Comparison of ENCODE assay signal across 7 cellular contexts in the genomic region with DNA sequence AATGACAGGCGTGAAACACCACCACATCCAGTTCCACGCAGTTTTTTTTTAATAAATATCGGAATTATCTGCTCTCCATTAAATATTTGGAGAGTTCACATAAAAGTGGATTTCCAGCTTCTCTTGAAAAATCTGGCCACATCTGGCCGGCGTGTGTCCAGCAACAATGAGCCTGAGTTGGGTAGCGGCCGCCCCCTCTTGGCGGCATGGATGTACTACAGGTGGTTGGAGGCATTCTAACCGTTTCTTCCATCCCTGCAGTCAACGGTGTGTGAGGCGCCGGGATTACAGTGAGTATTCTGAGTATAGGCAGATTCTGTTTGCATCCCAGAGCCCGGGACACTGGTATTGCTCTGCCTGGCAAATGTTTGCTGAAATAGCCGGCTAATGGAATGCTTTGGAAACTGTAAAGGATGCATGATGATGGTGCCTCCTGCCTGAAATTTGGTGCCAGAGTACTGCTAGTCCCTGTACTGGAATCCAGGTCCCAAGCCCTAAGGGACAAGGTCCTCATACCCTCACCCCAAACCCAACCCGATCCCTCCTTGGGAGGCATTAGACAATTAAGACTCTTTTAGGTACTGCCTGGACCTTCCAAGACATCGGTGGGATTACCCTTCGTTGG. TPM values are rescaled to one million over a fixed set of nuclear protein-coding genes. Genes with fewer than 3 reads are reported as not detected.
DNase-seq lines count a peak whose midpoint lies in the region; ATAC-seq and TF ChIP-seq lines count a peak whose summit lies in the region.

No MANE protein-coding gene starts in this region.

- H3K4me1 ChIP-seq in neutrophil (ENCODE audit: control insufficient read depth in 1 of 2, insufficient read depth in 1 of 2, low read depth in 1 of 2, low read length in 1 of 2) = peaks cover 23 to 31% of the 10 kb centered on the region in 2 experiments

- no peaks in the 10 kb centered on the region for H3K36me3 Mint-ChIP-seq in activated CD8-positive, alpha-beta memory T cell treated with anti-CD3 and anti-CD28 coated beads, Interleukin-2, amount 10 ng/mL, durations not matched to agents 7 days and 5 days

- peaks cover 56% of the 10 kb centered on the region for H3K4me1 Mint-ChIP-seq in activated CD8-positive, alpha-beta memory T cell treated with anti-CD3 and anti-CD28 coated beads, Interleukin-2, amount 10 ng/mL, durations not matched to agents 7 days and 5 days

- H3K27ac Mint-ChIP-seq in activated CD8-positive, alpha-beta memory T cell treated with anti-CD3 and anti-CD28 coated beads, Interleukin-2, amount 10 ng/mL, durations not matched to agents 7 days and 5 days = peak overlapping the region; percentile 33

- H3K4me3 Mint-ChIP-seq in activated CD8-positive, alpha-beta memory T cell treated with anti-CD3 and anti-CD28 coated beads, Interleukin-2, amount 10 ng/mL, durations not matched to agents 7 days and 5 days = peak overlapping the region; percentile 63

- CTCF ChIA-PET in activated CD8-positive, alpha-beta memory T cell treated with anti-CD3 and anti-CD28 coated beads, Interleukin-2, amount 10 ng/mL, durations not matched to agents 7 days and 5 days (lab: Charles Lee) = interaction anchor here (0.6 to 4.3 kb wide), 34 partner anchors 9 to 610 kb away, joined by 3 to 49 read pairs (median 4); partner anchors contain the start of genes ANXA6, CCDC69 and GM2A

- H3K27me3 Mint-ChIP-seq in activated CD8-positive, alpha-beta memory T cell treated with anti-CD3 and anti-CD28 coated beads, Interleukin-2, amount 10 ng/mL, durations not matched to agents 7 days and 5 days = no peaks in the 10 kb centered on the region

- TF ChIP-seq CTCF in neutrophil (IDR thresholded peaks at IDR 0.05) = peak; percentile 92

- no peaks in the 10 kb centered on the region for H3K36me3 ChIP-seq in neutrophil

- peaks cover 6% of the 10 kb centered on the region for H3K27me3 ChIP-seq in neutrophil

- H3K27ac ChIP-seq in neutrophil = no peak overlapping the region

- no peaks in the 10 kb centered on the region for H3K9me3 ChIP-seq in neutrophil

- H3K4me3 ChIP-seq in neutrophil (ENCODE audit: low read depth in 1 of 2, low read length in 1 of 2) = no peak overlapping the region

- H3K9me3 Mint-ChIP-seq in activated CD8-positive, alpha-beta memory T cell treated with anti-CD3 and anti-CD28 coated beads, Interleukin-2, amount 10 ng/mL, durations not matched to agents 7 days and 5 days (ENCODE audit: low read depth) = no peaks in the 10 kb centered on the region

- ATAC-seq in GM21528 (IDR thresholded peaks at IDR 0.05; ENCODE audit: low FRiP score, unreplicated experiment) (peak; percentile 47), GM21619 (IDR thresholded peaks at IDR 0.05; ENCODE audit: unreplicated experiment) (no peak)
- ATAC-seq in activated CD8-positive, alpha-beta memory T cell treated with anti-CD3 and anti-CD28 coated beads, Interleukin-2, amount 10 ng/mL, durations not matched to agents 7 days and 5 days = peak; percentile 73

- peak; percentile 70 for DNase-seq in EL
- peak; percentile 4 for DNase-seq in NCI-H146 treated with DMSO at 0.1 percent for 48 hours (lab: John Stamatoyannopoulos, UW; ENCODE audit: unreplicated experiment)
- peak; percentile 73 for DNase-seq in activated CD8-positive, alpha-beta memory T cell treated with anti-CD3 and anti-CD28 coated beads, Interleukin-2, amount 10 ng/mL, durations not matched to agents 7 days and 5 days
- peak; percentile 57 for DNase-seq in fibroblast of peridontal ligament (ENCODE audit: extremely low read depth)

RNA-seq across cellular contexts. Expression of gene GM2A, which starts 13.6 kb away (rescaled TPM):
- 10 to 100 TPM; 13.4 to 18.7 TPM for total RNA-seq in activated CD8-positive, alpha-beta memory T cell treated with anti-CD3 and anti-CD28 coated beads, Interleukin-2, amount 10 ng/mL, durations not matched to agents 7 days and 5 days

RNA-seq across cellular contexts. Expression of gene CCDC69, which starts 15.5 kb away (rescaled TPM):
- 10 to 100 TPM; 73.1 to 89.1 TPM for total RNA-seq in activated CD8-positive, alpha-beta memory T cell treated with anti-CD3 and anti-CD28 coated beads, Interleukin-2, amount 10 ng/mL, durations not matched to agents 7 days and 5 days

Comparison
In these comparisons a context has a peak if more than half of its experiments do, and no peak if none do; other contexts are left out.
1. DNase-seq: peak in every context shown above with its lines; median percentile 73 in activated CD8-positive, alpha-beta memory T cell treated with anti-CD3 and anti-CD28 coated beads, Interleukin-2, amount 10 ng/mL, durations not matched to agents 7 days and 5 days; 70 in EL; 57 in fibroblast of peridontal ligament; 4 in NCI-H146 treated with DMSO at 0.1 percent for 48 hours.